Comparison of ENCODE assay signal across 9 cellular contexts in the genomic region with DNA sequence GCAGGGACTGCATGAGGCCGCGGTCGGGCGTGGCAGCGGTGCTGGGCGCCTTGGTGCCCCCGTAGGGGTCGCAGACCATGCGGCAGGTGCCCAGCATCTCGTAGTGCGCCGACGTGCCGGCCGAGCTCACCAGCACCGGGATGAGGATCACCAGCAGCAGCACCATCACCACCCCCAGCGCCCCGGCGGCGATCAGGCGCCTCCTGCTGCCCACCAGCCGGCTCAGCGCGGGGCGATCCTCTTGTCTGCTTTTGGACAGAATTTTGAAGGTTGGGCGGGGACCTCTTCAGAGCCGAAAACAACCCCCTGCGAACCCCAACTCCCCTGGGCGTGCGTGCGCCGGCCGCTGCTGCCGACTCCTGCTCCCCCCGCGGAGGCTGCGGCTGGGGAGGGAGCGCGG. TPM values are rescaled to one million over a fixed set of nuclear protein-coding genes. Genes with fewer than 3 reads are reported as not detected.
DNase-seq lines count a peak whose midpoint lies in the region; ATAC-seq and TF ChIP-seq lines count a peak whose summit lies in the region.
"Had no signal": no experiment of that assay in that cellular context is flagged by ENCODE, and none has a peak within 500 bp of the region (broad histone marks: within the 10 kb centered on the region; RNA-seq: fewer than 3 reads in every experiment).

No MANE protein-coding gene starts in this region.

- H3K27ac ChIP-seq in Peyer's patch (no peak overlapping the region), colonic mucosa (no peak overlapping the region), tibial artery (no peak overlapping the region)
- H3K27ac ChIP-seq: C4-2B had no signal

- peak overlapping the region; percentile 15 to 58 (median 48) for H3K4me3 ChIP-seq in Peyer's patch
- peak overlapping the region; percentile 33 for H3K4me3 ChIP-seq in colonic mucosa
- peak overlapping the region; percentile 49 to 58 for H3K4me3 ChIP-seq in tibial artery

- no peak overlapping the region for H3K9ac ChIP-seq in colonic mucosa (ENCODE audit: low read depth in 2 of 2, low read length in 2 of 2)

- H3K27me3 ChIP-seq in Peyer's patch (peaks cover 0 to 25% of the 10 kb centered on the region in 2 donors), colonic mucosa (peaks cover 19% of the 10 kb centered on the region), tibial artery (peaks cover 0 to 39% of the 10 kb centered on the region in 2 donors)

- H3K4me1 ChIP-seq in Peyer's patch: peaks cover 0 to 24% (median 14%) of the 10 kb centered on the region in 4 donors
- no peaks in the 10 kb centered on the region for H3K4me1 ChIP-seq in colonic mucosa
- peaks cover 0 to 27% (median 20%) of the 10 kb centered on the region in 4 donors for H3K4me1 ChIP-seq in tibial artery

- TF ChIP-seq CTCF in Peyer's patch (IDR thresholded peaks at IDR 0.05) (no peak), colonic mucosa (IDR thresholded peaks at IDR 0.05) (no peak), tibial artery (IDR thresholded peaks at IDR 0.05) (no peak)

- no peak for TF ChIP-seq POLR2A in Peyer's patch (IDR thresholded peaks at IDR 0.05)

- ATAC-seq in HG02623 (IDR thresholded peaks at IDR 0.05; ENCODE audit: unreplicated experiment): peak; percentile 44

- H3K36me3 ChIP-seq in Peyer's patch (no peaks in the 10 kb centered on the region), colonic mucosa (no peaks in the 10 kb centered on the region), tibial artery (no peaks in the 10 kb centered on the region)

- H3K9me3 ChIP-seq in Peyer's patch (no peaks in the 10 kb centered on the region), colonic mucosa (no peaks in the 10 kb centered on the region), tibial artery (no peaks in the 10 kb centered on the region)

- intact Hi-C loops in colonic mucosa (cut with DNase I) (no loop called here), tibial artery (cut with DNase I; ENCODE audit: low total_unique reads) (no loop called here)

- DNase-seq in NCI-H1092 treated with DMSO at 0.1 percent for 48 hours (lab: John Stamatoyannopoulos, UW) (peak; percentile 48), NCI-H1092 (lab: John Stamatoyannopoulos, UW) (no peak), Peyer's patch (peak in 1 of 3 donors; percentile 51), colonic mucosa (no peak), lung microvascular endothelial cell (ENCODE audit: low read depth in 2 of 2) (peak; percentile 46 to 53), tibial artery (no peak), GM19240 (ENCODE audit: insufficient read length, low spot score) (no peak)

RNA-seq across cellular contexts. Expression of a gene that starts 0.8 kb away (rescaled TPM):
- total RNA-seq in Peyer's patch (not detected), colonic mucosa (not detected), lung microvascular endothelial cell (0.65 TPM in 1 of 2 replicates, not detected in the other)

Comparison
In these comparisons a context has a peak if more than half of its experiments do, and no peak if none do; other contexts are left out.
1. DNase-seq: peak in NCI-H1092 treated with DMSO at 0.1 percent for 48 hours (single experiment) and lung microvascular endothelial cell (2 of 2); none in NCI-H1092 (single experiment), colonic mucosa (single experiment), tibial artery (0 of 2) and GM19240 (single experiment).
2. Peak in every context shown above with its lines, with median percentiles within 50 percentile points of each other: H3K4me3 ChIP-seq.